12 cellular contexts compared by ENCODE assay signal in genomic region chr2:138707424-138708074, GRCh38.
DNase-seq lines count a peak whose midpoint lies in the region; ATAC-seq and TF ChIP-seq lines count a peak whose summit lies in the region.
"Had no signal": no experiment of that assay in that cellular context is flagged by ENCODE, and none has a peak within 500 bp of the region (broad histone marks: within the 10 kb centered on the region; RNA-seq: fewer than 3 reads in every experiment).

No MANE protein-coding gene starts in this region.

- no peak overlapping the region for H3K4me3 ChIP-seq in BJ (ENCODE audit: low read depth, low read length)
- H3K4me3 ChIP-seq: esophagus muscularis mucosa, prostate gland had no signal

- H3K9me3 Mint-ChIP-seq in activated naive CD8-positive, alpha-beta T cell treated with anti-CD3 and anti-CD28 coated beads for 36 hours: no peaks in the 10 kb centered on the region

- ATAC-seq in esophagus mucosa (peak; percentile 22), HG02763 (IDR thresholded peaks at IDR 0.05; ENCODE audit: unreplicated experiment) (no peak)

- no peaks in the 10 kb centered on the region for H3K4me1 Mint-ChIP-seq in activated naive CD8-positive, alpha-beta T cell treated with anti-CD3 and anti-CD28 coated beads for 36 hours

- no peak overlapping the region for H3K27ac Mint-ChIP-seq in activated naive CD8-positive, alpha-beta T cell treated with anti-CD3 and anti-CD28 coated beads for 36 hours

- H3K36me3 Mint-ChIP-seq in activated naive CD8-positive, alpha-beta T cell treated with anti-CD3 and anti-CD28 coated beads for 36 hours: no peaks in the 10 kb centered on the region

- no peak overlapping the region for H3K4me3 Mint-ChIP-seq in activated naive CD8-positive, alpha-beta T cell treated with anti-CD3 and anti-CD28 coated beads for 36 hours

- CTCF ChIA-PET in BJ (lab: Yijun Ruan, JAX): interaction anchor here (1.2 kb wide), 1 partner anchor 14 kb away, joined by 3 read pairs; no protein-coding TSS in a partner anchor

- no peak for TF ChIP-seq CTCF in BJ (IDR thresholded peaks at IDR 0.05; ENCODE audit: insufficient read depth, low read depth, low read length)

- peak; percentile 23 for DNase-seq in BJ (ENCODE audit: low read depth)
- peak; percentile 57 for DNase-seq in NCI-H226
- peak; percentile 59 for DNase-seq in myocyte (ENCODE audit: low read depth)
- no peak for DNase-seq in activated naive CD8-positive, alpha-beta T cell treated with anti-CD3 and anti-CD28 coated beads for 36 hours
- no peak for DNase-seq in activated CD4-positive, alpha-beta T cell treated with anti-CD3 and anti-CD28 coated beads, Interleukin-2, amount 50 U/mL, for 48 hours
- DNase-seq in GF-D8 (lab: John Stamatoyannopoulos, UW): no peak
- DNase-seq: DMS153, NCI-H2107 had no signal

- H3K27me3 ChIP-seq in BJ (ENCODE audit: control insufficient read depth, insufficient read depth, low read length): no peaks in the 10 kb centered on the region
- H3K27me3 ChIP-seq: esophagus muscularis mucosa had no signal

- POLR2A ChIA-PET in BJ (lab: Charles Lee): no interaction called here

- no peaks in the 10 kb centered on the region for H3K27me3 Mint-ChIP-seq in activated naive CD8-positive, alpha-beta T cell treated with anti-CD3 and anti-CD28 coated beads for 36 hours

- H3K36me3 ChIP-seq in BJ (ENCODE audit: control insufficient read depth, insufficient read depth, low read length): no peaks in the 10 kb centered on the region
- H3K36me3 ChIP-seq: esophagus muscularis mucosa, prostate gland had no signal

Comparison
In these comparisons a context has a peak if more than half of its experiments do, and no peak if none do; other contexts are left out.
1. DNase-seq: peak in BJ (single experiment), NCI-H226 (single experiment) and myocyte (single experiment); none in activated naive CD8-positive, alpha-beta T cell treated with anti-CD3 and anti-CD28 coated beads for 36 hours (single experiment), activated CD4-positive, alpha-beta T cell treated with anti-CD3 and anti-CD28 coated beads, Interleukin-2, amount 50 U/mL, for 48 hours (0 of 2) and GF-D8 (single experiment).